In the genomic region with DNA sequence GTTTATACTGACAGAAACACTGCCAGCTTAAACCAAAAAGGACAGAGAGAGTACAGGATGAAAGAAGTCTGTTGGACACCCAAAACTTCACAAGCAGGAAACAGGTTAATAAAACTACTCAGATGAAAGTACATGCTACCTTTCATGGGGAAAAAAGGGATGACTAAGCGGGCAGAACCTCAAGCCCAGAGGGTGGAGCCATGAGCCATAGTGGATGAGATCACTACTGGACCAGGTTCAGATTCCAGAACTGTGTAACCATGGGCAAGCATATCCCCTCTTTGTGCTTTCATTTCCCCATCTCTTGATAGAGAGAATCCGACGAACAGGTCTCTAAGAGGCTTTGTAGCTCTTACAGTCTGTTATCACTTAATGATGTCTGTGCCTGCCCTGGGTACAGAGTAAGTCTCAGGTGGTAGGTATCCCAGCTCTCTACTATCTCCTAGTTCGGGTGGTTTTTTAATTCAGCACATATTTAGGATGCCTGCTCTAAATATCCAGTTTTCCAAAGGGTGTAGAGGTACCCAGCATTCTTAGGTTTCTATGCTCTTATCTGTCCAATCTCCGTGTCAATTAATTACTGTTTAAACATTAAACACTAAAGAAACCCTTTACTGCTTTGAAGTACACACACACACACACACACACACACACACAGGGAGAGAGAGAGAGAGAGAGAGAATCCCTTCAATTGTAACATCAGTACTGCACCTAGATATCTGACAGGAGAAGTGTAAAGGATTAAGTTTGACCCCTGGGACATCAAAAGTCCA, we compare ENCODE assay signal across 16 cellular contexts.
A peak's percentile ranks its signal among the peaks of the same experiment; 100 is the strongest.
DNase-seq lines count a peak whose midpoint lies in the region; TF ChIP-seq lines count a peak whose summit lies in the region.
"Had no signal": no experiment of that assay in that cellular context is flagged by ENCODE, and none has a peak within 500 bp of the region (broad histone marks: within the 10 kb centered on the region; RNA-seq: fewer than 3 reads in every experiment).

No MANE protein-coding gene starts in this region.

- no peaks in the 10 kb centered on the region for H3K9me2 ChIP-seq in GM23248 (ENCODE audit: insufficient read depth)

- no peak overlapping the region for H3K4me3 Mint-ChIP-seq in nephron

- H3K27me3 Mint-ChIP-seq in nephron (ENCODE audit: low read depth), result peaks cover 3% of the 10 kb centered on the region

- H3K4me1 ChIP-seq in GM23248 (ENCODE audit: insufficient read depth) (peaks cover 17% of the 10 kb centered on the region), fibroblast of lung (ENCODE audit: control insufficient read depth, extremely low read depth, insufficient read depth, low read length) (peaks cover under 1% of the 10 kb centered on the region)
- H3K4me1 ChIP-seq: pancreas had no signal

- H4K20me1 ChIP-seq in GM23248 (ENCODE audit: insufficient read depth) (no peaks in the 10 kb centered on the region), fibroblast of lung (ENCODE audit: control insufficient read depth, extremely low read depth, insufficient read depth, low read length) (no peaks in the 10 kb centered on the region)
- H4K20me1 ChIP-seq: BLaER1 treated with 17β-estradiol and CSF1 and Interleukin-3, amounts not matched to agents 10 nM and 100 nM had no signal

- H3K27me3 ChIP-seq in GM23248 (replicated peaks; ENCODE audit: insufficient read depth) (no peaks in the 10 kb centered on the region), fibroblast of lung (ENCODE audit: control insufficient read depth, insufficient read depth, low read length) (no peaks in the 10 kb centered on the region), WERI-Rb-1 (ENCODE audit: insufficient read depth, low read depth, severe bottlenecking) (no peaks in the 10 kb centered on the region)
- H3K27me3 ChIP-seq: adrenal gland; BLaER1 treated with 17β-estradiol and CSF1 and Interleukin-3, amounts not matched to agents 10 nM and 100 nM; gastrocnemius medialis; pancreas had no signal

- no peak overlapping the region for H3K4me2 ChIP-seq in GM23248 (ENCODE audit: unreplicated experiment)
- no peak overlapping the region for H3K4me2 ChIP-seq in fibroblast of lung (ENCODE audit: extremely low read depth, insufficient read depth, low read length)
- H3K4me2 ChIP-seq: BLaER1 treated with 17β-estradiol and CSF1 and Interleukin-3, amounts not matched to agents 10 nM and 100 nM had no signal

- H3K36me3 Mint-ChIP-seq in nephron (ENCODE audit: low read depth), result peaks cover 41% of the 10 kb centered on the region

- H3K27ac Mint-ChIP-seq in nephron, result peak overlapping the region; percentile 15 to 54 (median 49)

- peaks cover 27% of the 10 kb centered on the region for H3K9me3 Mint-ChIP-seq in nephron

- H2AFZ ChIP-seq in GM23248, result no peak overlapping the region
- H2AFZ ChIP-seq in fibroblast of lung (ENCODE audit: low read length), result no peak overlapping the region

- peak; percentile 73 for DNase-seq in GM23248
- peak; percentile 39 for DNase-seq in RPMI8226
- DNase-seq in fibroblast of lung (ENCODE audit: low read depth in 2 of 2), result peak; percentile 33 to 89
- no peak for DNase-seq in activated CD8-positive, alpha-beta memory T cell treated with anti-CD3 and anti-CD28 coated beads, Interleukin-2, amount 50 U/mL, for 48 hours
- no peak for DNase-seq in WERI-Rb-1
- no peak for DNase-seq in T-helper 1 cell
- DNase-seq: activated CD4-positive, alpha-beta T cell treated with anti-CD3 and anti-CD28 coated beads, Interleukin-2, amount 50 U/mL, for 4 hours; gastrocnemius medialis; NCI-H1930; NCI-H69; pancreas; SHP77; stimulated activated CD4-positive, alpha-beta T cell treated with anti-CD3 and anti-CD28 coated beads, Interleukin-15, amount 100 ng/mL, for 24 hours had no signal

- no peaks in the 10 kb centered on the region for H3K9me3 ChIP-seq in GM23248 (ENCODE audit: low read depth)
- no peaks in the 10 kb centered on the region for H3K9me3 ChIP-seq in fibroblast of lung (ENCODE audit: control insufficient read depth, insufficient read depth, low read depth, low read length)
- peaks cover 6% of the 10 kb centered on the region for H3K9me3 ChIP-seq in WERI-Rb-1 (ENCODE audit: severe bottlenecking)
- H3K9me3 ChIP-seq: pancreas had no signal

- no peak for TF ChIP-seq CTCF in fibroblast of lung (conservative IDR thresholded peaks at IDR 0.05 in 1 of 2, IDR thresholded peaks at IDR 0.05 in 1 of 2; ENCODE audit: low read depth in 1 of 2, low read length in 2 of 2)
- no peak for TF ChIP-seq CTCF in nephron (IDR thresholded peaks at IDR 0.05; ENCODE audit: unreplicated experiment in 3 of 3)
- no peak for TF ChIP-seq CTCF in WERI-Rb-1 (IDR thresholded peaks at IDR 0.05; ENCODE audit: low read depth, low read length)

- H3K27ac ChIP-seq in GM23248, result no peak overlapping the region
- no peak overlapping the region for H3K27ac ChIP-seq in fibroblast of lung (ENCODE audit: insufficient read depth, low read length)
- H3K27ac ChIP-seq in WERI-Rb-1, result no peak overlapping the region
- H3K27ac ChIP-seq: BLaER1 treated with 17β-estradiol and CSF1 and Interleukin-3, amounts not matched to agents 10 nM and 100 nM; gastrocnemius medialis; pancreas had no signal

- H3K79me2 ChIP-seq in GM23248 (ENCODE audit: insufficient read depth) (no peaks in the 10 kb centered on the region), fibroblast of lung (ENCODE audit: control insufficient read depth, insufficient read depth, low read length) (no peaks in the 10 kb centered on the region)

- in situ Hi-C loops in GM23248 (cut with MboI), result no loop called here

- peaks cover 26% of the 10 kb centered on the region for H3K4me1 Mint-ChIP-seq in nephron

- H3K4me3 ChIP-seq in GM23248, result no peak overlapping the region
- H3K4me3 ChIP-seq in fibroblast of lung (replicated peaks in 1 of 4; ENCODE audit: control extremely low read depth in 1 of 4, insufficient read depth in 1 of 4, low read depth in 3 of 4, low read length in 4 of 4), result no peak overlapping the region
- H3K4me3 ChIP-seq in WERI-Rb-1 (ENCODE audit: low read depth, low read length), result no peak overlapping the region
- H3K4me3 ChIP-seq: adrenal gland; BLaER1 treated with 17β-estradiol and CSF1 and Interleukin-3, amounts not matched to agents 10 nM and 100 nM; gastrocnemius medialis; pancreas had no signal

- H3K9ac ChIP-seq in GM23248 (no peak overlapping the region), fibroblast of lung (ENCODE audit: insufficient read depth, low read length) (no peak overlapping the region)
- H3K9ac ChIP-seq: BLaER1 treated with 17β-estradiol and CSF1 and Interleukin-3, amounts not matched to agents 10 nM and 100 nM had no signal

- H3K36me3 ChIP-seq in GM23248 (ENCODE audit: low read depth) (no peaks in the 10 kb centered on the region), fibroblast of lung (ENCODE audit: control insufficient read depth, insufficient read depth, low read length) (no peaks in the 10 kb centered on the region), WERI-Rb-1 (no peaks in the 10 kb centered on the region)
- H3K36me3 ChIP-seq: adrenal gland, gastrocnemius medialis, pancreas had no signal

- H3F3A ChIP-seq in GM23248 (ENCODE audit: insufficient read depth), result peaks cover 20% of the 10 kb centered on the region

- 64 to 65% methylated on average over 5 of the region's 5 CpGs for WGBS in GM23248 (ENCODE audit: low coverage in 1 of 2, low lambda C conversion rate in 2 of 2, missing lambda C conversion rate in 2 of 2), 2 experiments

Comparison
In these comparisons a context has a peak if more than half of its experiments do, and no peak if none do; other contexts are left out.
1. DNase-seq: peak in GM23248 (single experiment), RPMI8226 (single experiment) and fibroblast of lung (2 of 2); none in activated CD8-positive, alpha-beta memory T cell treated with anti-CD3 and anti-CD28 coated beads, Interleukin-2, amount 50 U/mL, for 48 hours (single experiment), WERI-Rb-1 (single experiment) and T-helper 1 cell (0 of 5).